ENCODE assay signal across 18 cellular contexts in genomic region chr3:46383946-46384330, GRCh38. TPM values are rescaled to one million over a fixed set of nuclear protein-coding genes. Genes with fewer than 3 reads are reported as not detected.
DNase-seq lines count a peak whose midpoint lies in the region; FAIRE-seq and TF ChIP-seq lines count a peak whose summit lies in the region.
"Had no signal": no experiment of that assay in that cellular context is flagged by ENCODE, and none has a peak within 500 bp of the region (broad histone marks: within the 10 kb centered on the region; RNA-seq: fewer than 3 reads in every experiment).

No MANE protein-coding gene starts in this region.

- H3K27ac ChIP-seq in KOPT-K1 (ENCODE audit: low read depth, low read length, poor library complexity, severe bottlenecking) = peak overlapping the region; percentile 65
- H3K27ac ChIP-seq: GM23248, psoas muscle had no signal

- no peak for TF ChIP-seq POLR2A in GM12891 (IDR thresholded peaks at IDR 0.05; ENCODE audit: low read depth, low read length)

- DNase-seq in GM12891 (ENCODE audit: insufficient read length, low spot score) = no peak
- peak; percentile 38 to 56 for DNase-seq in NOMO-1 (lab: John Stamatoyannopoulos, UW; ENCODE audit: unreplicated experiment in 2 of 2)
- peak; percentile 40 for DNase-seq in islet precursor cell
- DNase-seq in NCI-H2081 (lab: John Stamatoyannopoulos, UW) = no peak
- no peak for DNase-seq in NCI-H128 (lab: John Stamatoyannopoulos, UW; ENCODE audit: unreplicated experiment)
- no peak for DNase-seq in NCI-H774 (lab: John Stamatoyannopoulos, UW)
- DNase-seq: caudate nucleus, GM23248, head of caudate nucleus, IMR-90, mesenchymal stem cell, NCI-H1417, NCI-H446 treated with DMSO at 0.1 percent for 48 hours, nephron progenitor cell, psoas muscle had no signal

- H3K36me3 ChIP-seq in KOPT-K1 (ENCODE audit: insufficient read depth, low read length) = no peaks in the 10 kb centered on the region
- H3K36me3 ChIP-seq: tibial nerve had no signal

- H3K9me3 ChIP-seq in KOPT-K1 (ENCODE audit: insufficient read depth, low read length, poor library complexity, severe bottlenecking) = peaks cover 7% of the 10 kb centered on the region
- H3K9me3 ChIP-seq: psoas muscle, tibial nerve had no signal

- peak; percentile 64 for FAIRE-seq in GM12891 (lab: Jason Lieb, UNC)

TF ChIP-seq in GM12891, 5 proteins besides CTCF, POLR2A, EP300 and RAD21:
- TF ChIP-seq SPI1 (IDR thresholded peaks at IDR 0.05; ENCODE audit: low read depth, low read length) = peak; percentile 55
- no peak for TF ChIP-seq TAF1 (IDR thresholded peaks at IDR 0.05; ENCODE audit: low read depth, low read length)
- no peak for TF ChIP-seq POU2F2 (IDR thresholded peaks at IDR 0.05; ENCODE audit: low read depth, low read length)

RNA-seq across cellular contexts. Expression of gene CCR5, which starts 13.2 kb away (rescaled TPM):
- polyA plus RNA-seq in GM12891 (2012; ENCODE audit: low read depth, missing spikeins) = 0.08 TPM
- polyA plus RNA-seq: GM23248, IMR-90, smooth muscle cell had no signal

RNA-seq across cellular contexts. Expression of gene CCRL2, which starts 23.1 kb away (rescaled TPM):
- polyA plus RNA-seq in GM12891 (2012; ENCODE audit: low read depth, missing spikeins) = 1.6 TPM
- polyA plus RNA-seq: GM23248, smooth muscle cell had no signal

RNA-seq across cellular contexts. Expression of gene CCR2, which starts 30.0 kb away (rescaled TPM):
- not detected for polyA plus RNA-seq in GM12891 (2012; ENCODE audit: low read depth, missing spikeins)
- polyA plus RNA-seq: GM23248, IMR-90, smooth muscle cell had no signal

Comparison
In these comparisons a context has a peak if more than half of its experiments do, and no peak if none do; other contexts are left out.
1. DNase-seq: peak in NOMO-1 (2 of 2) and islet precursor cell (single experiment); none in GM12891 (single experiment), NCI-H2081 (0 of 2), NCI-H128 (single experiment) and NCI-H774 (single experiment).